ENCODE assay signal across 16 cellular contexts in the genomic region with DNA sequence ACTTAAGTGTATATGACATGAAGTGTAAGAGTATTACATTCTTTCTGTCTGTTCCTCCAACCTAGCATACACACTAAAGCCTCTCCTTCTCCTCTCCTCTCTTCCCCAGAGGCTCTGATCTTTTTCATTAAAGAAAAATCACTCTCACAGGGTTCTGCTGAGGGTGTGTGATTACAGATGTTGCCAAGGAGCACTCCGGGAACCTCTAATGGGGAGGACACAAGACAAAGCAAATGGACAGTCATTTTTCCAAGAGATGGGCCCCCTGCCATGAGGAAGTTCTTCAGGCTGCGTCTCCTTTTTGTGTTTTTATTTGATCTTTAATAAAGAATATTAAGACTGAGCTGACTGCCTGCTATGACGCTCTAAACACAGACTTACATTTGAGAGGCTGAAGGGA.
"Had no signal": no experiment of that assay in that cellular context is flagged by ENCODE, and none has a peak within 500 bp of the region (broad histone marks: within the 10 kb centered on the region; RNA-seq: fewer than 3 reads in every experiment).

No MANE protein-coding gene starts in this region.

- H3K9me3 ChIP-seq: gastroesophageal sphincter, mucosa of descending colon, psoas muscle, sigmoid colon, thoracic aorta had no signal

- ATAC-seq: activated naive CD4-positive, alpha-beta T cell treated with anti-CD3 and anti-CD28 coated beads, Interleukin-2, amount 50 U/mL, for 72 hours; activated T-helper 17 cell treated with anti-CD3 and anti-CD28 coated beads, Interleukin-2, amount 50 U/mL, for 72 hours; gastroesophageal sphincter; left lobe of liver; naive thymus-derived CD4-positive, alpha-beta T cell; psoas muscle; stimulated activated naive CD8-positive, alpha-beta T cell treated with anti-CD3 and anti-CD28 coated beads, Interleukin-15, amount 100 ng/mL, for 72 hours; T-cell had no signal

- H3K36me3 ChIP-seq: gastroesophageal sphincter, sigmoid colon, thoracic aorta had no signal

- H3K27me3 Mint-ChIP-seq: activated T-helper 17 cell treated with anti-CD3 and anti-CD28 coated beads, Interleukin-2, amount 50 U/mL, for 72 hours; naive thymus-derived CD4-positive, alpha-beta T cell; stimulated activated naive CD8-positive, alpha-beta T cell treated with anti-CD3 and anti-CD28 coated beads, Interleukin-15, amount 100 ng/mL, for 72 hours; T-cell had no signal

- DNase-seq: activated CD4-positive, alpha-beta T cell treated with anti-CD3 and anti-CD28 coated beads, Interleukin-2, amount 50 U/mL, for 48 hours; caudate nucleus; mammary epithelial cell; mucosa of descending colon; naive thymus-derived CD4-positive, alpha-beta T cell; psoas muscle; sigmoid colon; stimulated activated CD4-positive, alpha-beta T cell treated with anti-CD3 and anti-CD28 coated beads, Interleukin-1b, Interleukin-23, amount 100 ng/mL, for 48 hours; stimulated activated naive CD8-positive, alpha-beta T cell treated with anti-CD3 and anti-CD28 coated beads, Interleukin-15, amount 100 ng/mL, for 72 hours; T-cell; T-helper 9 cell had no signal

- H3K36me3 Mint-ChIP-seq: activated naive CD4-positive, alpha-beta T cell treated with anti-CD3 and anti-CD28 coated beads, Interleukin-2, amount 50 U/mL, for 72 hours; T-cell had no signal

- H3K27me3 ChIP-seq: gastroesophageal sphincter had no signal

- H3K4me1 ChIP-seq: psoas muscle had no signal

- H3K4me1 Mint-ChIP-seq: activated T-helper 17 cell treated with anti-CD3 and anti-CD28 coated beads, Interleukin-2, amount 50 U/mL, for 72 hours; naive thymus-derived CD4-positive, alpha-beta T cell; stimulated activated naive CD8-positive, alpha-beta T cell treated with anti-CD3 and anti-CD28 coated beads, Interleukin-15, amount 100 ng/mL, for 72 hours; T-cell had no signal

- H3K4me3 Mint-ChIP-seq: activated T-helper 17 cell treated with anti-CD3 and anti-CD28 coated beads, Interleukin-2, amount 50 U/mL, for 72 hours; naive thymus-derived CD4-positive, alpha-beta T cell; stimulated activated naive CD8-positive, alpha-beta T cell treated with anti-CD3 and anti-CD28 coated beads, Interleukin-15, amount 100 ng/mL, for 72 hours; T-cell had no signal

- H3K27ac Mint-ChIP-seq: activated naive CD4-positive, alpha-beta T cell treated with anti-CD3 and anti-CD28 coated beads, Interleukin-2, amount 50 U/mL, for 72 hours; activated T-helper 17 cell treated with anti-CD3 and anti-CD28 coated beads, Interleukin-2, amount 50 U/mL, for 72 hours; naive thymus-derived CD4-positive, alpha-beta T cell; stimulated activated naive CD8-positive, alpha-beta T cell treated with anti-CD3 and anti-CD28 coated beads, Interleukin-15, amount 100 ng/mL, for 72 hours; T-cell had no signal

- H3K27ac ChIP-seq: gastroesophageal sphincter, psoas muscle, sigmoid colon, thoracic aorta had no signal

- H3K4me3 ChIP-seq: gastroesophageal sphincter, mucosa of descending colon, psoas muscle, sigmoid colon, thoracic aorta had no signal
